ENCODE assay signal across 11 cellular contexts in the genomic region with DNA sequence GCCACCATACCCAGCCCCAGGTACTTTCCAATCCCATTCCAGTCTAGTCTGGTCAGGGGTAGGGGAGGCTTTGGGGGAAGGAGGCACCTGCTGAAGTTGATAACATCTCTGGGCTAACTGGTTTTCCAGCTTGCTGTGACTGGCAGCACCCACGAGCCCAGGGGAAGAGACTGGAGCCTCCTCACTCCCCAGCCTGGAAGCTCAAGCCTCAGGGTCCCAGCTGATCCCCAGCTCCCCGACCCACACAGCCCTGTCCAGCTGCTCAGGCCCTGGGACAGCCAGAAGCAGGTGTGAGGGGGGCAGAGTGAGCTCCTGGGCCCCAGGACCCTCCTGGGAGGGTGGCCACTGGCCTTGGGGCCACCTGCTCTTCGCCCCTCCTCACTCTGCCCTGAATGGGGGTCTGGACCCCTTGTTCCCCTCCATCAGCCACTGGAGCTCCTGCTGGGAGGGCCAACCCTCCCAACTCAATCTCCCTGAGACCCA. TPM values are rescaled to one million over a fixed set of nuclear protein-coding genes. Genes with fewer than 3 reads are reported as not detected.
DNase-seq lines count a peak whose midpoint lies in the region; ATAC-seq, FAIRE-seq and TF ChIP-seq lines count a peak whose summit lies in the region.
"Had no signal": no experiment of that assay in that cellular context is flagged by ENCODE, and none has a peak within 500 bp of the region (broad histone marks: within the 10 kb centered on the region; RNA-seq: fewer than 3 reads in every experiment).

No MANE protein-coding gene starts in this region.

- ATAC-seq in right lobe of liver (peak in 2 of 4 donors; percentile 3), HepG2 (no peak), body of pancreas (peak; percentile 7), upper lobe of right lung (no peak)

- no peak overlapping the region for H3K27ac ChIP-seq in right lobe of liver
- no peak overlapping the region for H3K27ac ChIP-seq in HepG2 (ENCODE audit: extremely low read length, insufficient read depth, low read length)
- no peak overlapping the region for H3K27ac ChIP-seq in body of pancreas
- no peak overlapping the region for H3K27ac ChIP-seq in upper lobe of right lung

- no peak for TF ChIP-seq POLR2A in right lobe of liver (IDR thresholded peaks at IDR 0.05)
- TF ChIP-seq POLR2A in HepG2 (IDR thresholded peaks at IDR 0.05; ENCODE audit: insufficient read depth in 1 of 2, low read depth in 2 of 2, low read length in 2 of 2), result no peak
- no peak for TF ChIP-seq POLR2A in body of pancreas (IDR thresholded peaks at IDR 0.05)
- TF ChIP-seq POLR2A in lower leg skin (IDR thresholded peaks at IDR 0.05), result no peak

- CTCF ChIA-PET in HepG2 (lab: Yijun Ruan, JAX; ENCODE audit: low intra/inter-chr PET ratio, low total read pairs), result no interaction called here

- H3K4me3 ChIP-seq in right lobe of liver (no peak overlapping the region), HepG2 (replicated peaks in 1 of 3; ENCODE audit: insufficient read depth in 1 of 3, low read depth in 2 of 3, low read length in 3 of 3) (no peak overlapping the region), body of pancreas (no peak overlapping the region), lower leg skin (ENCODE audit: low read depth, poor library complexity, severe bottlenecking) (no peak overlapping the region), upper lobe of right lung (no peak overlapping the region)

- POLR2A ChIA-PET in HepG2 (lab: Yijun Ruan, JAX), result interaction anchor here (0.6 kb wide), 1 partner anchor 9 kb away, joined by 3 read pairs; no protein-coding TSS in a partner anchor

- FAIRE-seq in HepG2 (lab: Jason Lieb, UNC), result no peak

- no peaks in the 10 kb centered on the region for H4K20me1 ChIP-seq in HepG2 (ENCODE audit: insufficient read depth, low read length)

- no peak overlapping the region for H3K9ac ChIP-seq in HepG2 (ENCODE audit: insufficient read depth, low read depth, low read length)

- WGBS in right lobe of liver (ENCODE audit: insufficient coverage, low coverage, low lambda C conversion rate, missing lambda C conversion rate), result 63% methylated on average over 2 of the region's 3 CpGs
- WGBS in HepG2 (ENCODE audit: low lambda C conversion rate), result no CpG with 5 or more reads among the region's 3 CpGs
- WGBS in body of pancreas, 2 donors, result 63 to 70% methylated on average over 3 of the region's 3 CpGs
- WGBS in lower leg skin, 2 donors, result 50 to 51% methylated on average over 3 of the region's 3 CpGs

- no peak overlapping the region for H3K4me2 ChIP-seq in HepG2 (ENCODE audit: low read depth, low read length)

- no peaks in the 10 kb centered on the region for H3K4me1 ChIP-seq in right lobe of liver
- H3K4me1 ChIP-seq in HepG2 (ENCODE audit: insufficient read depth, low read length), result peaks cover 13% of the 10 kb centered on the region
- H3K4me1 ChIP-seq in body of pancreas, result peaks cover 4% of the 10 kb centered on the region
- no peaks in the 10 kb centered on the region for H3K4me1 ChIP-seq in upper lobe of right lung

- no peaks in the 10 kb centered on the region for H3K9me3 ChIP-seq in right lobe of liver
- no peaks in the 10 kb centered on the region for H3K9me3 ChIP-seq in HepG2 (ENCODE audit: low read length)
- H3K9me3 ChIP-seq in body of pancreas, result no peaks in the 10 kb centered on the region
- no peaks in the 10 kb centered on the region for H3K9me3 ChIP-seq in upper lobe of right lung

- H2AFZ ChIP-seq in HepG2 (ENCODE audit: low read length), result no peak overlapping the region

- TF ChIP-seq CTCF in right lobe of liver (IDR thresholded peaks at IDR 0.05) (no peak), HepG2 (CRISPR knock-in tag; IDR thresholded peaks at IDR 0.05) (no peak), body of pancreas (IDR thresholded peaks at IDR 0.05) (no peak), lower leg skin (IDR thresholded peaks at IDR 0.05) (no peak), upper lobe of right lung (IDR thresholded peaks at IDR 0.05) (no peak)

- intact Hi-C loops in right lobe of liver (cut with DNase I) (no loop called here), HepG2 (cut with micrococcal nuclease; ENCODE audit: unreplicated experiment) (no loop called here), body of pancreas (cut with DNase I) (no loop called here), lower leg skin (cut with DNase I; ENCODE audit: low total_unique reads) (no loop called here), upper lobe of right lung (cut with DNase I) (no loop called here)

- TF ChIP-seq EP300 in HepG2 (IDR thresholded peaks at IDR 0.05; ENCODE audit: low read depth in 2 of 2, low read length in 2 of 2) (no peak), HepG2 (CRISPR knock-in tag; IDR thresholded peaks at IDR 0.05; ENCODE audit: borderline replicate concordance) (no peak)

- TF ChIP-seq RAD21 in HepG2 (CRISPR knock-in tag; IDR thresholded peaks at IDR 0.05), result no peak

- H3K27me3 ChIP-seq in right lobe of liver, result no peaks in the 10 kb centered on the region
- H3K27me3 ChIP-seq in HepG2 (ENCODE audit: control insufficient read depth in 1 of 2, insufficient read depth in 2 of 2, low read length in 2 of 2), result peaks cover 4 to 34% of the 10 kb centered on the region in 2 experiments; a peak in 4 of 5 replicates
- H3K27me3 ChIP-seq in body of pancreas, result no peaks in the 10 kb centered on the region
- H3K27me3 ChIP-seq in upper lobe of right lung, result peaks cover 32% of the 10 kb centered on the region

- no peaks in the 10 kb centered on the region for H3K79me2 ChIP-seq in HepG2 (ENCODE audit: insufficient read depth, low read length)

- no TSS peak for BruUV-seq in HepG2 (replicated peaks; lab: Mats Ljungman, UMichigan)

- in situ Hi-C loops in HepG2 (cut with HindIII; ENCODE audit: extremely low pct_ligation_motif_present, low pct_unique_long_range_greater_than_20kb), result no loop called here

- H3K36me3 ChIP-seq in right lobe of liver (no peaks in the 10 kb centered on the region), HepG2 (replicated peaks in 1 of 2; ENCODE audit: control insufficient read depth in 1 of 2, insufficient read depth in 2 of 2, low read length in 2 of 2) (no peaks in the 10 kb centered on the region), body of pancreas (replicated peaks in 1 of 2; ENCODE audit: insufficient read depth in 1 of 2, low read depth in 2 of 2) (no peaks in the 10 kb centered on the region), upper lobe of right lung (no peaks in the 10 kb centered on the region)

- DNase-seq in right lobe of liver (peak in 2 of 3 donors; percentile 47 to 48), HepG2 (ENCODE audit: low spot score) (no peak), body of pancreas (peak in 3 of 4 donors; percentile 9 to 36 (median 20)), lower leg skin (ENCODE audit: low spot score in 2 of 2) (peak; percentile 31 to 83), amniotic stem cell (lab: John Stamatoyannopoulos, UW) (no peak), NCI-H82 treated with DMSO at 0.1 percent for 48 hours (lab: John Stamatoyannopoulos, UW; ENCODE audit: unreplicated experiment) (no peak), NCI-H187 treated with DMSO at 0.1 percent for 48 hours (lab: John Stamatoyannopoulos, UW) (no peak), upper lobe of right lung (no peak)
- DNase-seq: activated T-cell treated with anti-CD3 and anti-CD28 coated beads, Interleukin-2, amount 50 U/mL, for 1 hour; stimulated activated CD4-positive, alpha-beta T cell treated with anti-CD3 and anti-CD28 coated beads, Interleukin-1b, Interleukin-23, amount 100 ng/mL, for 48 hours had no signal

RNA-seq across cellular contexts. Expression of a gene that starts 23.6 kb away (rescaled TPM):
- 1,000 to 10,000 TPM in 3 of 6 experiments, 100 to 1,000 TPM in 1, under 1 TPM in 2; under 0.01 to 3,377 (median 977) TPM for total RNA-seq in right lobe of liver
- 859 and 11,018 TPM in 2 replicates for total RNA-seq in HepG2 (2016; rRNA removed; fragmentation: Illumina TruSeq; extraction: Trizol)
- total RNA-seq in HepG2 (2016; cell fraction: cytosol; rRNA removed; fragmentation: Illumina TruSeq; extraction: Trizol; ENCODE audit: low read depth), result 16,281 and 17,236 TPM in 2 replicates
- total RNA-seq in HepG2 (2016; cell fraction: insoluble cytoplasmic fraction; rRNA removed; fragmentation: Illumina TruSeq; extraction: Trizol), result 1,309 and 10,613 TPM in 2 replicates
- total RNA-seq in HepG2 (2016; cell fraction: membrane; rRNA removed; fragmentation: Illumina TruSeq; extraction: Trizol), result 2,848 and 3,475 TPM in 2 replicates
- total RNA-seq in HepG2 (2016; cell fraction: nucleus; rRNA removed; fragmentation: Illumina TruSeq; extraction: Trizol), result 52,466 and 64,417 TPM in 2 replicates
- under 0.01 TPM in 2 replicates for polyA plus RNA-seq in HepG2 (2011; rRNA removed)
- under 0.01 TPM in 2 replicates for polyA plus RNA-seq in HepG2 (2011; cell fraction: cytosol; rRNA removed)
- polyA plus RNA-seq in HepG2 (2011; cell fraction: nucleus; rRNA removed), result under 0.01 TPM in 2 replicates
- polyA plus RNA-seq in HepG2 (2012), result 78.2 TPM in 1 of 2 replicates, not detected in the other
- polyA plus RNA-seq in HepG2 (2016; cell fraction: cytosol; fragmentation: Illumina TruSeq; extraction: Trizol; ENCODE audit: low read depth), result 27.3 and 44.4 TPM in 2 replicates
- polyA plus RNA-seq in HepG2 (2016; cell fraction: insoluble cytoplasmic fraction; fragmentation: Illumina TruSeq; extraction: Trizol; ENCODE audit: low read depth), result not detected in 2 replicates
- not detected in 2 replicates for polyA plus RNA-seq in HepG2 (2016; cell fraction: membrane; fragmentation: Illumina TruSeq; extraction: Trizol; ENCODE audit: low read depth)
- 32.8 TPM in 1 of 2 replicates, not detected in the other for polyA plus RNA-seq in HepG2 (2016; cell fraction: nucleus; fragmentation: Illumina TruSeq; extraction: Trizol; ENCODE audit: insufficient read depth, low read depth)
- polyA minus RNA-seq in HepG2 (2011; rRNA and poly(A)+ RNA removed; ENCODE audit: low replicate concordance), result 12,820 and 15,604 TPM in 2 replicates
- 90,102 and 105,040 TPM in 2 replicates for polyA minus RNA-seq in HepG2 (2011; cell fraction: cytosol; rRNA and poly(A)+ RNA removed)
- 42,574 and 58,030 TPM in 2 replicates for polyA minus RNA-seq in HepG2 (2011; cell fraction: nucleus; rRNA and poly(A)+ RNA removed)
- over 10,000 TPM in 1 of 2 donors, under 1 TPM in 1; under 0.01 to 15,479 TPM for total RNA-seq in body of pancreas
- total RNA-seq in lower leg skin, result under 1 TPM in 3 of 4 donors, not detected in 1; under 0.01 TPM
- 6,622 TPM for total RNA-seq in upper lobe of right lung
- total RNA-seq: M059J had no signal

RNA-seq across cellular contexts. Expression of a gene that starts 50.0 kb away (rescaled TPM):
- 1,000 to 10,000 TPM in 3 of 6 experiments, 100 to 1,000 TPM in 1, under 1 TPM in 2; under 0.01 to 3,377 (median 977) TPM for total RNA-seq in right lobe of liver
- total RNA-seq in HepG2 (2016; rRNA removed; fragmentation: Illumina TruSeq; extraction: Trizol), result 859 and 11,018 TPM in 2 replicates
- total RNA-seq in HepG2 (2016; cell fraction: cytosol; rRNA removed; fragmentation: Illumina TruSeq; extraction: Trizol; ENCODE audit: low read depth), result 16,281 and 17,236 TPM in 2 replicates
- total RNA-seq in HepG2 (2016; cell fraction: insoluble cytoplasmic fraction; rRNA removed; fragmentation: Illumina TruSeq; extraction: Trizol), result 1,309 and 10,613 TPM in 2 replicates
- total RNA-seq in HepG2 (2016; cell fraction: membrane; rRNA removed; fragmentation: Illumina TruSeq; extraction: Trizol), result 2,848 and 3,475 TPM in 2 replicates
- 52,466 and 64,417 TPM in 2 replicates for total RNA-seq in HepG2 (2016; cell fraction: nucleus; rRNA removed; fragmentation: Illumina TruSeq; extraction: Trizol)
- under 0.01 TPM in 2 replicates for polyA plus RNA-seq in HepG2 (2011; rRNA removed)
- polyA plus RNA-seq in HepG2 (2011; cell fraction: cytosol; rRNA removed), result under 0.01 TPM in 2 replicates
- polyA plus RNA-seq in HepG2 (2011; cell fraction: nucleus; rRNA removed), result under 0.01 TPM in 2 replicates
- 59.2 and 78.2 TPM in 2 replicates for polyA plus RNA-seq in HepG2 (2012)
- 27.3 and 44.4 TPM in 2 replicates for polyA plus RNA-seq in HepG2 (2016; cell fraction: cytosol; fragmentation: Illumina TruSeq; extraction: Trizol; ENCODE audit: low read depth)
- not detected in 2 replicates for polyA plus RNA-seq in HepG2 (2016; cell fraction: insoluble cytoplasmic fraction; fragmentation: Illumina TruSeq; extraction: Trizol; ENCODE audit: low read depth)
- polyA plus RNA-seq in HepG2 (2016; cell fraction: membrane; fragmentation: Illumina TruSeq; extraction: Trizol; ENCODE audit: low read depth), result not detected in 2 replicates
- polyA plus RNA-seq in HepG2 (2016; cell fraction: nucleus; fragmentation: Illumina TruSeq; extraction: Trizol; ENCODE audit: insufficient read depth, low read depth), result 32.8 TPM in 1 of 2 replicates, not detected in the other
- polyA minus RNA-seq in HepG2 (2011; rRNA and poly(A)+ RNA removed; ENCODE audit: low replicate concordance), result 12,820 and 15,604 TPM in 2 replicates
- polyA minus RNA-seq in HepG2 (2011; cell fraction: cytosol; rRNA and poly(A)+ RNA removed), result 90,102 and 105,040 TPM in 2 replicates
- polyA minus RNA-seq in HepG2 (2011; cell fraction: nucleus; rRNA and poly(A)+ RNA removed), result 42,574 and 58,030 TPM in 2 replicates
- total RNA-seq in body of pancreas, result over 10,000 TPM in 1 of 2 donors, under 1 TPM in 1; under 0.01 to 15,479 TPM
- under 1 TPM in 3 of 4 donors, not detected in 1; under 0.01 TPM for total RNA-seq in lower leg skin
- 6,622 TPM for total RNA-seq in upper lobe of right lung
- total RNA-seq: M059J had no signal

Comparison
In these comparisons a context has a peak if more than half of its experiments do, and no peak if none do; other contexts are left out.
1. DNase-seq: peak in right lobe of liver (2 of 3), body of pancreas (3 of 4) and lower leg skin (2 of 2); none in HepG2 (single experiment), amniotic stem cell (single experiment), NCI-H82 treated with DMSO at 0.1 percent for 48 hours (single experiment), NCI-H187 treated with DMSO at 0.1 percent for 48 hours (single experiment) and upper lobe of right lung (single experiment).